ENCODE assay signal across 15 cellular contexts in the genomic region with DNA sequence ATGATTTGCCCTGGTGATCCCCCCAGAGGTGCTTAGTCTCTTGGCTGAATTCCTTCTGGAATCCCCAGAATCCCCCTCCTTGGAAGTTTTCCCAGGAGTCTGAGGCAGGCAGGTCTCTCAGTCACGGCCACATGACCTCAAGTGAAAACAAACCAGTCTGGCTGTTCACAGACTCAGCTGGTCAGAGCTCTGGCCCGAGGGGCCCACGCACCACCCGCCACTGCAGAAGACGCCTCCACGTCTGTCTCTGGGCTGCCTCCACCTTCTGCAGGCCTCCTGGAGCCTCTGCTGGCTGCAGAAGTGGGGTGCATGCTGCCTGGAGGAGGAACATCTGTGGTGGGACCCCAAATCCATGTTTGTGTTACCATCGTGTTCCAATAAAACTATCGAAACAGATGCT. TPM values are rescaled to one million over a fixed set of nuclear protein-coding genes. Genes with fewer than 3 reads are reported as not detected.
DNase-seq lines count a peak whose midpoint lies in the region; ATAC-seq and TF ChIP-seq lines count a peak whose summit lies in the region.
"Had no signal": no experiment of that assay in that cellular context is flagged by ENCODE, and none has a peak within 500 bp of the region (broad histone marks: within the 10 kb centered on the region; RNA-seq: fewer than 3 reads in every experiment).

No MANE protein-coding gene starts in this region.

- peak; percentile 12 for DNase-seq in activated T-cell treated with anti-CD3 and anti-CD28 coated beads, Interleukin-2, amount 50 U/mL, for 24 hours
- no peak for DNase-seq in activated T-cell treated with anti-CD3 and anti-CD28 coated beads, Interleukin-2, amount 50 U/mL, for 1 hour
- DNase-seq in CD14-positive monocyte (ENCODE audit: low spot score) (peak; percentile 5), left ventricle myocardium superior (no peak), stomach (peak; percentile 24), GF-D8 (lab: John Stamatoyannopoulos, UW) (no peak)
- DNase-seq: KG1, NCI-H1048, NCI-H1694, NCI-H345, NCI-H526 treated with DMSO at 0.1 percent for 48 hours had no signal

- TF ChIP-seq POLR2A in stomach (IDR thresholded peaks at IDR 0.05): no peak

- peaks cover 5% of the 10 kb centered on the region for H3K4me1 Mint-ChIP-seq in activated T-cell treated with anti-CD3 and anti-CD28 coated beads, Interleukin-2, amount 50 U/mL, for 24 hours (ENCODE audit: low read depth)
- peaks cover 28% of the 10 kb centered on the region for H3K4me1 Mint-ChIP-seq in CD14-positive monocyte

- H3K4me3 ChIP-seq in stomach: no peak overlapping the region

- no peaks in the 10 kb centered on the region for H3K27me3 Mint-ChIP-seq in activated T-cell treated with anti-CD3 and anti-CD28 coated beads, Interleukin-2, amount 50 U/mL, for 24 hours
- no peaks in the 10 kb centered on the region for H3K27me3 Mint-ChIP-seq in CD14-positive monocyte (ENCODE audit: low read depth in 3 of 3)

- TF ChIP-seq EP300 in stomach (IDR thresholded peaks at IDR 0.05): no peak

- H3K27ac Mint-ChIP-seq in activated T-cell treated with anti-CD3 and anti-CD28 coated beads, Interleukin-2, amount 50 U/mL, for 24 hours: no peak overlapping the region
- peak overlapping the region in 2 of 7 donors; percentile 26 to 69 for H3K27ac Mint-ChIP-seq in CD14-positive monocyte

- 46 to 66% (median 55%) methylated on average over 8 of the region's 8 CpGs for WGBS in stomach, 5 donors

- H3K27me3 ChIP-seq in stomach: peaks cover 0 to 13% (median 0%) of the 10 kb centered on the region in 3 donors

- TF ChIP-seq CTCF in CD14-positive monocyte (IDR thresholded peaks at IDR 0.05) (no peak), stomach (IDR thresholded peaks at IDR 0.05) (no peak)

- H3K36me3 Mint-ChIP-seq in activated T-cell treated with anti-CD3 and anti-CD28 coated beads, Interleukin-2, amount 50 U/mL, for 24 hours (ENCODE audit: low read depth): peaks cover 40% of the 10 kb centered on the region
- H3K36me3 Mint-ChIP-seq in CD14-positive monocyte: peaks cover 60 to 72% of the 10 kb centered on the region in 2 donors

- peaks cover 0 to 9% (median 8%) of the 10 kb centered on the region in 4 donors for H3K9me3 ChIP-seq in stomach
- H3K9me3 ChIP-seq: Caco-2 had no signal

- ATAC-seq in left ventricle myocardium superior: peak; percentile 31
- ATAC-seq in SK-N-SH treated with all-trans-retinoic acid at 6 μM for 48 hours: no peak
- ATAC-seq in GM18868 (IDR thresholded peaks at IDR 0.05; ENCODE audit: unreplicated experiment): no peak

- H3K36me3 ChIP-seq in stomach: peaks cover 0 to 23% (median 3%) of the 10 kb centered on the region in 4 donors

- peaks cover 15 to 52% (median 35%) of the 10 kb centered on the region in 4 donors for H3K4me1 ChIP-seq in stomach

- H3K9me3 Mint-ChIP-seq in activated T-cell treated with anti-CD3 and anti-CD28 coated beads, Interleukin-2, amount 50 U/mL, for 24 hours: peaks cover 8% of the 10 kb centered on the region
- peaks cover 3 to 10% (median 4%) of the 10 kb centered on the region in 7 donors for H3K9me3 Mint-ChIP-seq in CD14-positive monocyte

- peak overlapping the region in 3 of 5 donors; percentile 12 to 43 (median 41) for H3K27ac ChIP-seq in stomach

- H3K4me3 Mint-ChIP-seq in activated T-cell treated with anti-CD3 and anti-CD28 coated beads, Interleukin-2, amount 50 U/mL, for 24 hours: no peak overlapping the region
- no peak overlapping the region for H3K4me3 Mint-ChIP-seq in CD14-positive monocyte

- intact Hi-C loops in CD14-positive monocyte (cut with micrococcal nuclease) (no loop called here), left ventricle myocardium superior (cut with micrococcal nuclease) (no loop called here), stomach (cut with DNase I; ENCODE audit: low total_unique reads) (loop anchor here (10.0 kb wide), 1 partner anchor 176 kb away; no protein-coding TSS in a partner anchor)

TF ChIP-seq in SK-N-SH treated with all-trans-retinoic acid at 6 μM for 48 hours, 23 proteins besides CTCF, POLR2A, EP300 and RAD21:
- TF ChIP-seq BACH2 (CRISPR knock-in tag; IDR thresholded peaks at IDR 0.05; ENCODE audit: borderline replicate concordance) (no peak), CSDC2 (CRISPR knock-in tag; IDR thresholded peaks at IDR 0.05) (no peak)
- TF ChIP-seq, protein P1, sequence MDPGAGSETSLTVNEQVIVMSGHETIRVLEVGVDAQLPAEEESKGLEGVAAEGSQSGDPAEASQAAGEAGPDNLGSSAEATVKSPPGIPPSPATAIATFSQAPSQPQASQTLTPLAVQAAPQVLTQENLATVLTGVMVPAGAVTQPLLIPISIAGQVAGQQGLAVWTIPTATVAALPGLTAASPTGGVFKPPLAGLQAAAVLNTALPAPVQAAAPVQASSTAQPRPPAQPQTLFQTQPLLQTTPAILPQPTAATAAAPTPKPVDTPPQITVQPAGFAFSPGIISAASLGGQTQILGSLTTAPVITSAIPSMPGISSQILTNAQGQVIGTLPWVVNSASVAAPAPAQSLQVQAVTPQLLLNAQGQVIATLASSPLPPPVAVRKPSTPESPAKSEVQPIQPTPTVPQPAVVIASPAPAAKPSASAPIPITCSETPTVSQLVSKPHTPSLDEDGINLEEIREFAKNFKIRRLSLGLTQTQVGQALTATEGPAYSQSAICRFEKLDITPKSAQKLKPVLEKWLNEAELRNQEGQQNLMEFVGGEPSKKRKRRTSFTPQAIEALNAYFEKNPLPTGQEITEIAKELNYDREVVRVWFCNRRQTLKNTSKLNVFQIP (CRISPR knock-in tag; IDR thresholded peaks at IDR 0.05; ENCODE audit: borderline replicate concordance, low read depth): no peak
TF ChIP-seq in SK-N-SH treated with all-trans-retinoic acid at 6 μM for 48 hours: peak in this region for 0.

RNA-seq across cellular contexts. Expression of a gene that starts 52.5 kb away (rescaled TPM):
- 10 to 100 TPM; 10.6 to 25.5 TPM for polyA plus RNA-seq in CD14-positive monocyte
- total RNA-seq in left ventricle myocardium superior: 58.0 TPM
- 10 to 100 TPM in 2 of 5 donors, 1 to 10 TPM in 1, under 1 TPM in 2; 0.58 to 44.6 (median 5.0) TPM for total RNA-seq in stomach
- 10 to 100 TPM in 1 of 3 donors, 1 to 10 TPM in 2; 4.0 to 11.3 (median 4.3) TPM for polyA plus RNA-seq in stomach
- total RNA-seq: Caco-2, OCI-LY7 had no signal

Comparison
In these comparisons a context has a peak if more than half of its experiments do, and no peak if none do; other contexts are left out.
1. DNase-seq: peak in activated T-cell treated with anti-CD3 and anti-CD28 coated beads, Interleukin-2, amount 50 U/mL, for 24 hours (single experiment), CD14-positive monocyte (single experiment) and stomach (single experiment); none in activated T-cell treated with anti-CD3 and anti-CD28 coated beads, Interleukin-2, amount 50 U/mL, for 1 hour (single experiment), left ventricle myocardium superior (single experiment) and GF-D8 (single experiment).